In genomic region chr5:37251673-37252072, GRCh38 we compare ENCODE assay signal across 17 cellular contexts. TPM values are rescaled to one million over a fixed set of nuclear protein-coding genes. Genes with fewer than 3 reads are reported as not detected.
DNase-seq lines count a peak whose midpoint lies in the region; ATAC-seq and TF ChIP-seq lines count a peak whose summit lies in the region.
"Had no signal": no experiment of that assay in that cellular context is flagged by ENCODE, and none has a peak within 500 bp of the region (broad histone marks: within the 10 kb centered on the region; RNA-seq: fewer than 3 reads in every experiment).

No MANE protein-coding gene starts in this region.

- no peak overlapping the region for H3K4ac ChIP-seq in IMR-90 (ENCODE audit: low read depth, low read length)
- no peak overlapping the region for H3K4ac ChIP-seq in neuronal stem cell (ENCODE audit: low read length)

- peaks cover 0 to 6% (median 0%) of the 10 kb centered on the region in 5 experiments for H3K9me3 Mint-ChIP-seq in brain

- H3K27me3 ChIP-seq in IMR-90 (ENCODE audit: control insufficient read depth, insufficient read depth, low read length) (no peaks in the 10 kb centered on the region), neuronal stem cell (ENCODE audit: control insufficient read depth in 3 of 3, insufficient read depth in 3 of 3, low read depth in 1 of 3, low read length in 3 of 3) (no peaks in the 10 kb centered on the region)
- H3K27me3 ChIP-seq: SJSA1 had no signal

- intact Hi-C loops in IMR-90 (cut with micrococcal nuclease) = no loop called here

- H2AK9ac ChIP-seq in IMR-90 (replicated peaks; ENCODE audit: low read depth, low read length, poor library complexity) = no peak overlapping the region

- H3K56ac ChIP-seq in IMR-90 (ENCODE audit: extremely low read depth, insufficient read depth, low read length) = no peak overlapping the region

- peak; percentile 1 for DNase-seq in AG10803 (ENCODE audit: low read depth)
- DNase-seq in IMR-90 = peak; percentile 4
- no peak for DNase-seq in neuronal stem cell (ENCODE audit: low spot score)
- DNase-seq in GM19240 (ENCODE audit: insufficient read length, low spot score) = no peak
- DNase-seq: ACHN, Caco-2, DMS153, EL, H7, NCI-H1436, NCI-H2029, NCI-H2171 treated with DMSO at 0.1 percent for 48 hours, NCI-H446 treated with DMSO at 0.1 percent for 48 hours had no signal

- CTCF ChIA-PET in IMR-90 (lab: Yijun Ruan, JAX) = no interaction called here

- no peaks in the 10 kb centered on the region for H4K20me1 ChIP-seq in IMR-90 (ENCODE audit: insufficient read depth, low read length)

- H4K8ac ChIP-seq in IMR-90 (ENCODE audit: low read depth in 2 of 2, low read length in 2 of 2) = no peak overlapping the region
- no peak overlapping the region for H4K8ac ChIP-seq in neuronal stem cell (ENCODE audit: low read depth, low read length)

- H2BK12ac ChIP-seq in neuronal stem cell (ENCODE audit: low read length) = no peak overlapping the region

- in situ Hi-C loops in IMR-90 (cut with MboI; ENCODE audit: low sequenced_read_pairs) = no loop called here

- no peaks in the 10 kb centered on the region for H3K9me3 ChIP-seq in IMR-90 (ENCODE audit: control insufficient read depth, insufficient read depth, low read length)
- H3K9me3 ChIP-seq in neuronal stem cell (replicated peaks in 1 of 2; ENCODE audit: control insufficient read depth in 2 of 2, insufficient read depth in 1 of 2, low read depth in 1 of 2, low read length in 2 of 2) = peaks cover 0 to 8% of the 10 kb centered on the region in 2 donors
- H3K9me3 ChIP-seq: Caco-2, SJSA1 had no signal

- H3K4me1 ChIP-seq in IMR-90 (ENCODE audit: control insufficient read depth, insufficient read depth, low read length) = peaks cover 5% of the 10 kb centered on the region
- H3K4me1 ChIP-seq in neuronal stem cell (ENCODE audit: control insufficient read depth in 2 of 2, insufficient read depth in 1 of 2, low read depth in 1 of 2, low read length in 2 of 2) = peaks cover 2 to 4% of the 10 kb centered on the region in 2 donors
- H3K4me1 ChIP-seq: Caco-2 had no signal

- H3K79me1 ChIP-seq in IMR-90 (ENCODE audit: low read depth in 1 of 2, low read length in 2 of 2) = peaks cover 11 to 25% of the 10 kb centered on the region in 2 experiments
- peaks cover 2% of the 10 kb centered on the region for H3K79me1 ChIP-seq in neuronal stem cell (ENCODE audit: low read depth, low read length)

- H3K4me2 ChIP-seq in IMR-90 (ENCODE audit: low read depth, low read length) (no peak overlapping the region), neuronal stem cell (ENCODE audit: insufficient read depth, low read length, poor library complexity, severe bottlenecking) (no peak overlapping the region)

- no peak for TF ChIP-seq RAD21 in IMR-90 (IDR thresholded peaks at IDR 0.05; ENCODE audit: low read length)

- H2BK15ac ChIP-seq in IMR-90 (ENCODE audit: low read depth, low read length) = no peak overlapping the region
- H2BK15ac ChIP-seq in neuronal stem cell (ENCODE audit: low read length) = no peak overlapping the region

- no peak overlapping the region for H2BK20ac ChIP-seq in IMR-90 (ENCODE audit: low read depth, low read length)

- H3K36me3 Mint-ChIP-seq in brain = peaks cover 9% of the 10 kb centered on the region

- H2AK5ac ChIP-seq in IMR-90 (ENCODE audit: low read depth, low read length) (no peak overlapping the region), neuronal stem cell (ENCODE audit: low read depth, low read length) (no peak overlapping the region)

- no peak for ATAC-seq in IMR-90 (ENCODE audit: low read depth)
- ATAC-seq in GM18867 (IDR thresholded peaks at IDR 0.05; ENCODE audit: unreplicated experiment) = no peak
- ATAC-seq in GM18520 (IDR thresholded peaks at IDR 0.05; ENCODE audit: unreplicated experiment) = no peak

- peak overlapping the region in 4 of 5 experiments; percentile 16 to 79 (median 43) for H3K4me3 Mint-ChIP-seq in brain

- no peak overlapping the region for H4K5ac ChIP-seq in IMR-90 (ENCODE audit: low read depth, low read length)

- H3K36me3 ChIP-seq in IMR-90 (ENCODE audit: control insufficient read depth, insufficient read depth, low read length) = no peaks in the 10 kb centered on the region
- peaks cover 0 to 7% of the 10 kb centered on the region in 2 donors for H3K36me3 ChIP-seq in neuronal stem cell (replicated peaks in 1 of 2; ENCODE audit: control insufficient read depth in 2 of 2, insufficient read depth in 2 of 2, low read length in 2 of 2)

- no peak overlapping the region for H3K27ac ChIP-seq in IMR-90 (ENCODE audit: insufficient read depth, low read length)
- no peak overlapping the region for H3K27ac ChIP-seq in neuronal stem cell (replicated peaks; ENCODE audit: low read length)
- H3K27ac ChIP-seq: SJSA1 had no signal

- H3K4me3 ChIP-seq in AG10803 (ENCODE audit: low read length) (no peak overlapping the region), IMR-90 (ENCODE audit: insufficient read depth, low read depth, low read length) (no peak overlapping the region), neuronal stem cell (ENCODE audit: low read length in 2 of 2) (no peak overlapping the region)
- H3K4me3 ChIP-seq: SJSA1 had no signal

- POLR2A ChIA-PET in IMR-90 (lab: Charles Lee; ENCODE audit: unreplicated experiment) = no interaction called here

- peaks cover 38% of the 10 kb centered on the region for H3K4me1 Mint-ChIP-seq in brain

- no TSS peak for BruUV-seq in IMR-90 (replicated peaks; lab: Mats Ljungman, UMichigan)

- peaks cover 6% of the 10 kb centered on the region for H3K27me3 Mint-ChIP-seq in brain

- H2BK5ac ChIP-seq in IMR-90 (ENCODE audit: low read depth, low read length, poor library complexity, severe bottlenecking) (no peak overlapping the region), neuronal stem cell (ENCODE audit: low read length) (no peak overlapping the region)

- H4K91ac ChIP-seq in IMR-90 (ENCODE audit: insufficient read depth, low read depth, low read length) (no peak overlapping the region), neuronal stem cell (ENCODE audit: low read depth, low read length, poor library complexity) (no peak overlapping the region)

- TF ChIP-seq CTCF in AG10803 (conservative IDR thresholded peaks at IDR 0.05; ENCODE audit: low read length) (no peak), IMR-90 (conservative IDR thresholded peaks at IDR 0.05; ENCODE audit: low read depth, low read length) (no peak), brain (conservative IDR thresholded peaks at IDR 0.05) (no peak)

- no peak for TF ChIP-seq POLR2A in IMR-90 (IDR thresholded peaks at IDR 0.05; ENCODE audit: low read depth, low read length)

- dilution Hi-C loops in IMR-90 (cut with HindIII; ENCODE audit: low sequenced_read_pairs, unreplicated experiment) = no loop called here

- H2AFZ ChIP-seq in IMR-90 (replicated peaks; ENCODE audit: low read length, poor library complexity) (no peak overlapping the region), neuronal stem cell (ENCODE audit: low read length) (peak overlapping the region; percentile 27)

- H3K14ac ChIP-seq in IMR-90 (replicated peaks; ENCODE audit: low read depth, low read length) = no peak overlapping the region
- no peak overlapping the region for H3K14ac ChIP-seq in neuronal stem cell (ENCODE audit: low read length)

- H3K23ac ChIP-seq in IMR-90 (ENCODE audit: low read depth, low read length) = no peak overlapping the region
- no peak overlapping the region for H3K23ac ChIP-seq in neuronal stem cell (ENCODE audit: low read depth, low read length, poor library complexity)

- H3K9ac ChIP-seq in IMR-90 (ENCODE audit: low read depth, low read length) (no peak overlapping the region), neuronal stem cell (ENCODE audit: low read depth, low read length, poor library complexity) (no peak overlapping the region)

- H2BK120ac ChIP-seq in IMR-90 (ENCODE audit: low read depth, low read length) (no peak overlapping the region), neuronal stem cell (ENCODE audit: low read depth, low read length) (no peak overlapping the region)

- peak overlapping the region in 3 of 5 experiments; percentile 51 to 81 (median 63) for H3K27ac Mint-ChIP-seq in brain

- H3K9me1 ChIP-seq in IMR-90 (ENCODE audit: insufficient read depth, low read length) = peaks cover 6% of the 10 kb centered on the region

- H3K18ac ChIP-seq in IMR-90 (ENCODE audit: low read depth, low read length) (no peak overlapping the region), neuronal stem cell (ENCODE audit: low read length) (no peak overlapping the region)

TF ChIP-seq in IMR-90, 13 proteins besides CTCF, POLR2A, EP300 and RAD21:
- TF ChIP-seq BHLHE40 (IDR thresholded peaks at IDR 0.05; ENCODE audit: low read depth, low read length) = no peak
- no peak for TF ChIP-seq NFE2L2 (IDR thresholded peaks at IDR 0.05; ENCODE audit: low read depth, low read length)
- TF ChIP-seq USF2 (IDR thresholded peaks at IDR 0.05; ENCODE audit: low read depth, low read length) = peak; percentile 19; the same call in 1 of the 2 replicates
- TF ChIP-seq CEBPB (IDR thresholded peaks at IDR 0.05; ENCODE audit: low read depth, low read length) = no peak
- no peak for TF ChIP-seq MAFK (IDR thresholded peaks at IDR 0.05; ENCODE audit: low read depth, low read length)
- no peak for TF ChIP-seq CHD1 (IDR thresholded peaks at IDR 0.05; ENCODE audit: low read depth, low read length)

RNA-seq across cellular contexts. Expression of gene CPLANE1, which starts 2.5 kb away (rescaled TPM):
- 17.9 and 19.7 TPM in 2 replicates for total RNA-seq in IMR-90 (2012; rRNA removed)
- 3.5 and 4.4 TPM in 2 replicates for polyA plus RNA-seq in IMR-90 (2012; rRNA removed)
- 0.68 and 0.71 TPM in 2 replicates for polyA plus RNA-seq in IMR-90 (2012; cell fraction: cytosol; rRNA removed)
- 1.4 and 12.0 TPM in 2 replicates for polyA plus RNA-seq in IMR-90 (2012; cell fraction: nucleus; rRNA removed; ENCODE audit: low replicate concordance)
- polyA plus RNA-seq in brain (ENCODE audit: insufficient read depth, low read depth, low replicate concordance) = 4.0 TPM
- 9.6 TPM for polyA plus RNA-seq in neuronal stem cell (2013, experiment 1 of 2)
- polyA plus RNA-seq in neuronal stem cell (2013, experiment 2 of 2) = 9.1 TPM

Comparison
In these comparisons a context has a peak if more than half of its experiments do, and no peak if none do; other contexts are left out.
1. DNase-seq: peak in AG10803 (single experiment) and IMR-90 (single experiment); none in neuronal stem cell (single experiment) and GM19240 (single experiment).